ENCODE assay signal across 8 cellular contexts in genomic region chr11:118488480-118489109, GRCh38. TPM values are rescaled to one million over a fixed set of nuclear protein-coding genes. Genes with fewer than 3 reads are reported as not detected.
DNase-seq lines count a peak whose midpoint lies in the region; ATAC-seq and TF ChIP-seq lines count a peak whose summit lies in the region.

No MANE protein-coding gene starts in this region.

- no peaks in the 10 kb centered on the region for H3K79me2 ChIP-seq in GM23338 (replicated peaks; ENCODE audit: insufficient read depth)

- H3K27me3 Mint-ChIP-seq in GM23338 (ENCODE audit: insufficient read depth, low read depth, poor library complexity) = no peaks in the 10 kb centered on the region

- H4K20me1 ChIP-seq in GM23338 (replicated peaks; ENCODE audit: insufficient read depth) = peaks cover 10% of the 10 kb centered on the region; the same call in 1 of the 2 replicates

- no peak overlapping the region for H3K27ac Mint-ChIP-seq in GM23338

- H3K4me2 ChIP-seq in GM23338 = no peak overlapping the region

- H3K27ac ChIP-seq in GM23338 (ENCODE audit: low read depth) = peak overlapping the region; percentile 60; the same call in 1 of the 2 replicates

- in situ Hi-C loops in ACHN (cut with HindIII; ENCODE audit: low pct_ligation_motif_present, low pct_unique_long_range_greater_than_20kb, low sequenced_read_pairs) = no loop called here

- no peaks in the 10 kb centered on the region for H3K4me1 Mint-ChIP-seq in GM23338

- no peaks in the 10 kb centered on the region for H3K9me3 Mint-ChIP-seq in GM23338

- peaks cover 59% of the 10 kb centered on the region for H3K36me3 ChIP-seq in GM23338 (ENCODE audit: insufficient read depth)

- H3K27me3 ChIP-seq in GM23338 (ENCODE audit: insufficient read depth) = no peaks in the 10 kb centered on the region

- TF ChIP-seq CTCF in GM23338 (conservative IDR thresholded peaks at IDR 0.05; ENCODE audit: low read depth in 2 of 2) = peak; percentile 88 to 96

- ATAC-seq in GM23338 (peak; percentile 53; the same call in 2 of the 3 replicates), left lobe of liver (peak; percentile 94), GM18868 (IDR thresholded peaks at IDR 0.05; ENCODE audit: unreplicated experiment) (no peak)

- H2AFZ ChIP-seq in GM23338 = no peak overlapping the region

- no peak overlapping the region for H3K4me3 Mint-ChIP-seq in GM23338

- no peak overlapping the region for H3K4me3 ChIP-seq in GM23338

- peaks cover 5% of the 10 kb centered on the region; the same call in 1 of the 2 replicates for H3F3A ChIP-seq in GM23338 (replicated peaks; ENCODE audit: low read depth)

- peaks cover 78% of the 10 kb centered on the region for H3K36me3 Mint-ChIP-seq in GM23338 (ENCODE audit: low read depth)

- H3K4me1 ChIP-seq in GM23338 (ENCODE audit: insufficient read depth) = no peaks in the 10 kb centered on the region

- DNase-seq in ACHN (peak; percentile 69), GM23338 (ENCODE audit: low spot score) (peak; percentile 85), NCI-H446 treated with DMSO at 0.1 percent for 48 hours (lab: John Stamatoyannopoulos, UW) (peak; percentile 31), cerebellar cortex (ENCODE audit: low spot score) (peak; percentile 87), left lobe of liver (ENCODE audit: low spot score) (peak; percentile 66)
- peak; percentile 70 to 74 for DNase-seq in activated CD4-positive, alpha-beta T cell treated with anti-CD3 and anti-CD28 coated beads for 24 hours (ENCODE audit: low read depth in 2 of 2)
- DNase-seq in stimulated activated CD4-positive, alpha-beta T cell treated with anti-CD3 and anti-CD28 coated beads, TNF-alpha, amount 100 ng/mL, for 1 hour (ENCODE audit: low read depth in 3 of 3, low spot score in 1 of 3) = peak; percentile 47 to 74 (median 67)

- H3K9me2 ChIP-seq in GM23338 (ENCODE audit: insufficient read depth) = no peaks in the 10 kb centered on the region

TF ChIP-seq in GM23338, 12 proteins besides CTCF, POLR2A, EP300 and RAD21 (continues in another document):
- TF ChIP-seq POLR2AphosphoS5 (IDR thresholded peaks at IDR 0.05; ENCODE audit: low read depth) = no peak
- TF ChIP-seq ZNF331 (CRISPR knock-in tag; IDR thresholded peaks at IDR 0.05; ENCODE audit: low read depth) = no peak
- no peak for TF ChIP-seq EZH2phosphoT487 (IDR thresholded peaks at IDR 0.05; ENCODE audit: unreplicated experiment)
- TF ChIP-seq NANOG (IDR thresholded peaks at IDR 0.05; ENCODE audit: borderline replicate concordance) = no peak
- no peak for TF ChIP-seq JUNB (IDR thresholded peaks at IDR 0.05; ENCODE audit: unreplicated experiment)
- no peak for TF ChIP-seq EZH2 (IDR thresholded peaks at IDR 0.05; ENCODE audit: low read depth, unreplicated experiment)
- no peak for TF ChIP-seq STAT1 (IDR thresholded peaks at IDR 0.05; ENCODE audit: unreplicated experiment)
- TF ChIP-seq ZNF114 (CRISPR knock-in tag; IDR thresholded peaks at IDR 0.05) = no peak
- no peak for TF ChIP-seq ZNF462 (CRISPR knock-in tag; IDR thresholded peaks at IDR 0.05)
- TF ChIP-seq REST (IDR thresholded peaks at IDR 0.05; ENCODE audit: unreplicated experiment) = no peak
- no peak for TF ChIP-seq CREB1 (CRISPR knock-in tag; IDR thresholded peaks at IDR 0.05; ENCODE audit: low read depth)

RNA-seq across cellular contexts. Expression of gene TTC36, which starts 38.7 kb away (rescaled TPM):
- 1.0 and 3.5 TPM in 2 replicates for total RNA-seq in GM23338 (2014; rRNA removed; shearing (Covaris generic))
- polyA plus RNA-seq in GM23338 (2016; fragmentation: Nextera tagmentation; extraction: Ambion mirVana) = 0.40 TPM in 1 of 2 replicates, not detected in the other
- 116 TPM for total RNA-seq in left lobe of liver

RNA-seq across cellular contexts. Expression of gene TMEM25, which starts 42.4 kb away (rescaled TPM):
- 17.7 and 25.4 TPM in 2 replicates for total RNA-seq in GM23338 (2014; rRNA removed; shearing (Covaris generic))
- polyA plus RNA-seq in GM23338 (2016; fragmentation: Nextera tagmentation; extraction: Ambion mirVana) = 11.4 and 11.7 TPM in 2 replicates
- total RNA-seq in left lobe of liver = 37.5 TPM

RNA-seq across cellular contexts. Expression of gene KMT2A, which starts 52.3 kb away (rescaled TPM):
- total RNA-seq in GM23338 (2014; rRNA removed; shearing (Covaris generic)) = 66.6 and 72.2 TPM in 2 replicates
- polyA plus RNA-seq in GM23338 (2016; fragmentation: Nextera tagmentation; extraction: Ambion mirVana) = 29.0 and 34.3 TPM in 2 replicates
- total RNA-seq in left lobe of liver = 20.4 TPM

Comparison
In these comparisons a context has a peak if more than half of its experiments do, and no peak if none do; other contexts are left out.
1. DNase-seq: peak in every context shown above with its lines; median percentile 87 in cerebellar cortex; 85 in GM23338; 72 in activated CD4-positive, alpha-beta T cell treated with anti-CD3 and anti-CD28 coated beads for 24 hours; 69 in ACHN; 67 in stimulated activated CD4-positive, alpha-beta T cell treated with anti-CD3 and anti-CD28 coated beads, TNF-alpha, amount 100 ng/mL, for 1 hour; 66 in left lobe of liver; 31 in NCI-H446 treated with DMSO at 0.1 percent for 48 hours.
2. RNA of gene TTC36, which starts 38.7 kb away (total RNA-seq): 116 TPM in left lobe of liver (single experiment); 1.0 to 3.5 TPM in GM23338; every median in the first group is over 10 times any median in the second.